12 cellular contexts compared by ENCODE assay signal in the genomic region with DNA sequence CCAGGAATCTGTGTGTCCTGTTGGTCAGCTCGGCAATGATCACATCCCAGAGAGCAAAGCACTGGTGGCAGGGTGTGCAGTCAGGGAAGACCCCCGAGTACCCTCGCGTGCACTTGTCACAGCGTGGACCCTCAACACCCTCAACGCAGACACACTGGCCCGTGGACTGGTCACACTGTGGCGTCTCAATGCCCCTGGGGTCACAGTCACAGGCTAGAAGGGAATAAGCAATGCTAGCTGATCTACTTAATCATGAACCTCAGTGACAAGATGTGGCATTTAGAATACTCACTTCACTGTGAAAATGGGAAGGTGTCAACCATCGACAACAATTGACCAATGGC. TPM values are rescaled to one million over a fixed set of nuclear protein-coding genes. Genes with fewer than 3 reads are reported as not detected.
DNase-seq lines count a peak whose midpoint lies in the region; ATAC-seq and TF ChIP-seq lines count a peak whose summit lies in the region.
"Had no signal": no experiment of that assay in that cellular context is flagged by ENCODE, and none has a peak within 500 bp of the region (broad histone marks: within the 10 kb centered on the region; RNA-seq: fewer than 3 reads in every experiment).

No MANE protein-coding gene starts in this region.

- RAD21 ChIA-PET in HCT116 (lab: Charles Lee; ENCODE audit: low non-redundant PET in 1 of 2, low total read pairs in 2 of 2, uncharacterized antibody in 2 of 2, unreplicated experiment in 2 of 2) = no interaction called here

- H3K4me1 ChIP-seq in HCT116 (ENCODE audit: control insufficient read depth in 1 of 2, insufficient read depth in 2 of 2, low read length in 2 of 2) = no peaks in the 10 kb centered on the region
- H3K4me1 ChIP-seq in lower lobe of right lung = peaks cover 23% of the 10 kb centered on the region
- peaks cover 37% of the 10 kb centered on the region for H3K4me1 ChIP-seq in smooth muscle cell (ENCODE audit: low read depth)

- POLR2A ChIA-PET in HCT116 (lab: Charles Lee) = no interaction called here

- H3K36me3 ChIP-seq in HCT116 (ENCODE audit: control insufficient read depth in 1 of 2, insufficient read depth in 2 of 2, low read length in 2 of 2) (peaks cover 0 to 7% of the 10 kb centered on the region in 2 experiments; a peak in 2 of 4 replicates), brain microvascular endothelial cell (replicated peaks) (peaks cover 88% of the 10 kb centered on the region), lower lobe of right lung (peaks cover 48% of the 10 kb centered on the region), smooth muscle cell (ENCODE audit: low read depth) (peaks cover 15% of the 10 kb centered on the region)

- no peak for TF ChIP-seq CTCF in HCT116 (IDR thresholded peaks at IDR 0.05 in 2 of 3, conservative IDR thresholded peaks at IDR 0.05 in 1 of 3; ENCODE audit: borderline replicate concordance in 1 of 3, insufficient read depth in 1 of 3, low read depth in 2 of 3, low read length in 2 of 3)
- TF ChIP-seq CTCF in brain microvascular endothelial cell (IDR thresholded peaks at IDR 0.05; ENCODE audit: low read depth, low read length, missing control alignments) = no peak
- TF ChIP-seq CTCF in lower lobe of right lung (IDR thresholded peaks at IDR 0.05) = no peak
- TF ChIP-seq CTCF in smooth muscle cell (IDR thresholded peaks at IDR 0.05; ENCODE audit: borderline replicate concordance, insufficient read depth, poor library complexity, severe bottlenecking) = no peak

- no TSS peak for BruUV-seq in HCT116 (replicated peaks; lab: Mats Ljungman, UMichigan)

- no peak overlapping the region for H3K4me3 ChIP-seq in HCT116 (replicated peaks in 1 of 2; ENCODE audit: low read depth in 1 of 2, low read length in 2 of 2)
- no peak overlapping the region for H3K4me3 ChIP-seq in brain microvascular endothelial cell (ENCODE audit: low read depth, low read length)
- H3K4me3 ChIP-seq in lower lobe of right lung = no peak overlapping the region
- no peak overlapping the region for H3K4me3 ChIP-seq in smooth muscle cell

- DNase-seq in HCT116 (ENCODE audit: low read depth, low spot score) = no peak
- no peak for DNase-seq in brain microvascular endothelial cell
- no peak for DNase-seq in lower lobe of right lung
- DNase-seq in smooth muscle cell (lab: John Stamatoyannopoulos, UW; ENCODE audit: unreplicated experiment) = no peak
- DNase-seq in GOT3 (lab: John Stamatoyannopoulos, UW) = no peak
- DNase-seq in midbrain (lab: John Stamatoyannopoulos, UW) = no peak
- DNase-seq in amniotic stem cell (lab: John Stamatoyannopoulos, UW) = no peak
- DNase-seq: activated CD8-positive, alpha-beta memory T cell treated with anti-CD3 and anti-CD28 coated beads, Interleukin-2, amount 50 U/mL, for 48 hours; KG1; naive thymus-derived CD4-positive, alpha-beta T cell; WERI-Rb-1 had no signal

- H3K4me2 ChIP-seq in HCT116 (ENCODE audit: low read length) (no peak overlapping the region), smooth muscle cell (peak overlapping the region; percentile 4)

- TF ChIP-seq RAD21 in HCT116 (IDR thresholded peaks at IDR 0.05; ENCODE audit: low read depth) = no peak

- ATAC-seq in HCT116 = no peak
- ATAC-seq in lower lobe of right lung = no peak
- ATAC-seq in GM18505 (IDR thresholded peaks at IDR 0.05; ENCODE audit: unreplicated experiment) = no peak
- ATAC-seq: naive thymus-derived CD4-positive, alpha-beta T cell had no signal

- H3K9ac ChIP-seq in HCT116 (ENCODE audit: low read length) = no peak overlapping the region
- no peak overlapping the region for H3K9ac ChIP-seq in smooth muscle cell (ENCODE audit: low read depth)

- peaks cover 72% of the 10 kb centered on the region for H3F3A ChIP-seq in smooth muscle cell (ENCODE audit: low read depth)

- H3K27ac ChIP-seq in HCT116 (ENCODE audit: low read depth, low read length) = peak overlapping the region; percentile 45; the same call in 1 of the 2 replicates
- H3K27ac ChIP-seq in brain microvascular endothelial cell = peak overlapping the region; percentile 69
- peak overlapping the region; percentile 48 for H3K27ac ChIP-seq in lower lobe of right lung
- peak overlapping the region; percentile 87 for H3K27ac ChIP-seq in smooth muscle cell (ENCODE audit: low read depth)
- H3K27ac ChIP-seq: WERI-Rb-1 had no signal

- no peaks in the 10 kb centered on the region for H3K27me3 ChIP-seq in HCT116 (ENCODE audit: insufficient read depth, low read length)
- H3K27me3 ChIP-seq in brain microvascular endothelial cell (replicated peaks) = no peaks in the 10 kb centered on the region
- H3K27me3 ChIP-seq in lower lobe of right lung (ENCODE audit: low read depth) = no peaks in the 10 kb centered on the region
- H3K27me3 ChIP-seq in smooth muscle cell (ENCODE audit: low read depth) = no peaks in the 10 kb centered on the region

- in situ Hi-C loops in brain microvascular endothelial cell (cut with HindIII; ENCODE audit: low pct_ligation_motif_present, low sequenced_read_pairs) = no loop called here

- H4K20me1 ChIP-seq in HCT116 (ENCODE audit: insufficient read depth) = no peaks in the 10 kb centered on the region
- peaks cover 4% of the 10 kb centered on the region for H4K20me1 ChIP-seq in smooth muscle cell (ENCODE audit: low read depth)

- 90% methylated on average over 9 of the region's 9 CpGs for WGBS in smooth muscle cell (ENCODE audit: low lambda C conversion rate)

- no peaks in the 10 kb centered on the region for H3K9me3 ChIP-seq in HCT116 (ENCODE audit: control insufficient read depth in 1 of 2, insufficient read depth in 1 of 2, low read depth in 1 of 2, low read length in 2 of 2)
- no peaks in the 10 kb centered on the region for H3K9me3 ChIP-seq in lower lobe of right lung
- H3K9me3 ChIP-seq in smooth muscle cell (replicated peaks; ENCODE audit: low read depth) = no peaks in the 10 kb centered on the region

- H2AFZ ChIP-seq in HCT116 (ENCODE audit: low read depth, low read length, poor library complexity, severe bottlenecking) (no peak overlapping the region), smooth muscle cell (ENCODE audit: low read depth) (no peak overlapping the region)

- no peak for TF ChIP-seq POLR2A in HCT116 (IDR thresholded peaks at IDR 0.05; ENCODE audit: borderline replicate concordance, extremely low read depth, insufficient read depth, insufficient read length)
- no peak for TF ChIP-seq POLR2A in GM18505 (IDR thresholded peaks at IDR 0.05; ENCODE audit: borderline replicate concordance, extremely low read depth, insufficient read depth, insufficient read length)

- H3K79me2 ChIP-seq in HCT116 (ENCODE audit: insufficient read depth, low read length) (no peaks in the 10 kb centered on the region), smooth muscle cell (ENCODE audit: low read depth) (no peaks in the 10 kb centered on the region)

- intact Hi-C loops in HCT116 (cut with micrococcal nuclease) = no loop called here
- intact Hi-C loops in lower lobe of right lung (cut with DNase I) = no loop called here

- CTCF ChIA-PET in HCT116 (lab: Charles Lee) = no interaction called here

- H3K9me2 ChIP-seq in HCT116 (ENCODE audit: insufficient read depth) = no peaks in the 10 kb centered on the region

TF ChIP-seq in HCT116, 20 proteins besides CTCF, POLR2A, EP300 and RAD21:
- TF ChIP-seq EGR1 (IDR thresholded peaks at IDR 0.05; ENCODE audit: low read depth) (no peak), CBX3 (IDR thresholded peaks at IDR 0.05; ENCODE audit: low read depth) (no peak), ZNF274 (IDR thresholded peaks at IDR 0.05; ENCODE audit: low read depth, low read length) (no peak)

RNA-seq across cellular contexts. Expression of a gene that starts 49.1 kb away (rescaled TPM):
- 104 TPM for total RNA-seq in HCT116 (2021; ENCODE audit: unreplicated experiment)
- 52.6 and 69.5 TPM in 2 replicates for polyA plus RNA-seq in HCT116 (2012)
- total RNA-seq in lower lobe of right lung = 64.1 TPM
- total RNA-seq in smooth muscle cell = 165 and 172 TPM in 2 replicates
- 51.4 and 71.4 TPM in 2 replicates for polyA plus RNA-seq in smooth muscle cell
